18 cellular contexts compared by ENCODE assay signal in genomic region chr16:12098429-12099310, GRCh38.
DNase-seq lines count a peak whose midpoint lies in the region; ATAC-seq and TF ChIP-seq lines count a peak whose summit lies in the region.
"Had no signal": no experiment of that assay in that cellular context is flagged by ENCODE, and none has a peak within 500 bp of the region (broad histone marks: within the 10 kb centered on the region; RNA-seq: fewer than 3 reads in every experiment).

No MANE protein-coding gene starts in this region.

- H3K36me3 ChIP-seq in GM23338 (ENCODE audit: insufficient read depth) (no peaks in the 10 kb centered on the region), KMS-11 (ENCODE audit: insufficient read depth) (no peaks in the 10 kb centered on the region), endodermal cell (ENCODE audit: control insufficient read depth, insufficient read depth, low read length) (no peaks in the 10 kb centered on the region), neural progenitor cell (no peaks in the 10 kb centered on the region)
- H3K36me3 ChIP-seq: Peyer's patch had no signal

- H3K4me2 ChIP-seq in GM23338, result no peak overlapping the region
- peak overlapping the region; percentile 88 for H3K4me2 ChIP-seq in KMS-11
- no peak overlapping the region for H3K4me2 ChIP-seq in neural progenitor cell

- WGBS in endodermal cell (ENCODE audit: insufficient coverage in 1 of 2, insufficient read length in 1 of 2), 2 experiments, result 91 to 95% methylated on average over 14 to 20 of the region's 20 CpGs

- H3K4me3 ChIP-seq in GM23338, result no peak overlapping the region
- H3K4me3 ChIP-seq in KMS-11 (IDR thresholded peaks at IDR 0.05; ENCODE audit: insufficient read depth, low read depth, low read length), result no peak overlapping the region
- H3K4me3 ChIP-seq in endodermal cell (ENCODE audit: low read length), result no peak overlapping the region
- H3K4me3 ChIP-seq in neural progenitor cell, result no peak overlapping the region
- H3K4me3 ChIP-seq: Peyer's patch had no signal

- no peaks in the 10 kb centered on the region for H3K9me2 ChIP-seq in GM23338 (ENCODE audit: insufficient read depth)

- BruUV-seq in Calu3 (replicated peaks; lab: Mats Ljungman, UMichigan), result no TSS peak

- no peaks in the 10 kb centered on the region for H3K27me3 ChIP-seq in GM23338 (ENCODE audit: insufficient read depth)
- no peaks in the 10 kb centered on the region for H3K27me3 ChIP-seq in KMS-11 (ENCODE audit: insufficient read depth, low read depth)
- H3K27me3 ChIP-seq in endodermal cell (ENCODE audit: control insufficient read depth, insufficient read depth, low read length, poor library complexity, severe bottlenecking), result no peaks in the 10 kb centered on the region
- H3K27me3 ChIP-seq in neural progenitor cell, result no peaks in the 10 kb centered on the region
- H3K27me3 ChIP-seq: Peyer's patch had no signal

- no peaks in the 10 kb centered on the region for H3K36me3 Mint-ChIP-seq in GM23338 (ENCODE audit: low read depth)
- H3K36me3 Mint-ChIP-seq in endodermal cell (ENCODE audit: low read depth), result no peaks in the 10 kb centered on the region
- H3K36me3 Mint-ChIP-seq in neural progenitor cell, result no peaks in the 10 kb centered on the region
- H3K36me3 Mint-ChIP-seq in Calu3 (ENCODE audit: insufficient read depth, unreplicated experiment), result no peaks in the 10 kb centered on the region

- no peaks in the 10 kb centered on the region; the same call in 2 of the 3 replicates for H3K9me3 Mint-ChIP-seq in GM23338
- peaks cover 7% of the 10 kb centered on the region for H3K9me3 Mint-ChIP-seq in endodermal cell
- no peaks in the 10 kb centered on the region for H3K9me3 Mint-ChIP-seq in neural progenitor cell
- H3K9me3 Mint-ChIP-seq in Calu3 (ENCODE audit: low read depth, unreplicated experiment), result no peaks in the 10 kb centered on the region

- H3K27me3 Mint-ChIP-seq in GM23338 (ENCODE audit: insufficient read depth, low read depth, poor library complexity) (peaks cover 8% of the 10 kb centered on the region), endodermal cell (ENCODE audit: insufficient read depth) (no peaks in the 10 kb centered on the region), neural progenitor cell (ENCODE audit: insufficient read depth, low read depth) (peaks cover 6% of the 10 kb centered on the region), Calu3 (ENCODE audit: unreplicated experiment) (no peaks in the 10 kb centered on the region)
- H3K27me3 Mint-ChIP-seq: CD4-positive, alpha-beta memory T cell had no signal

- H3K4me3 Mint-ChIP-seq in GM23338 (no peak overlapping the region), endodermal cell (no peak overlapping the region), neural progenitor cell (no peak overlapping the region), Calu3 (ENCODE audit: low read depth, unreplicated experiment) (no peak overlapping the region)

- no peak; the same call in 2 of the 3 replicates for ATAC-seq in GM23338
- ATAC-seq in stimulated activated naive CD8-positive, alpha-beta T cell treated with anti-CD3 and anti-CD28 coated beads, Interleukin-15, Interleukin-2, amounts not matched to agents 100 U/mL and 50 U/mL, for 24 hours, result no peak

- TF ChIP-seq CTCF in GM23338 (conservative IDR thresholded peaks at IDR 0.05; ENCODE audit: low read depth in 2 of 2), result peak; percentile 31 to 49
- peak; percentile 65 for TF ChIP-seq CTCF in KMS-11 (conservative IDR thresholded peaks at IDR 0.05; ENCODE audit: low read depth, low read length)
- TF ChIP-seq CTCF in endodermal cell (conservative IDR thresholded peaks at IDR 0.05), result peak; percentile 44
- TF ChIP-seq CTCF in neural progenitor cell (IDR thresholded peaks at IDR 0.05), result peak; percentile 4
- no peak for TF ChIP-seq CTCF in Calu3 (IDR thresholded peaks at IDR 0.05; ENCODE audit: unreplicated experiment)

- H3K79me2 ChIP-seq in GM23338 (replicated peaks; ENCODE audit: insufficient read depth) (no peaks in the 10 kb centered on the region), KMS-11 (ENCODE audit: insufficient read depth, low read depth) (peaks cover 4% of the 10 kb centered on the region; the same call in 1 of the 2 replicates), neural progenitor cell (ENCODE audit: low read depth) (no peaks in the 10 kb centered on the region)

- H3K27ac Mint-ChIP-seq in GM23338 (no peak overlapping the region), endodermal cell (no peak overlapping the region), neural progenitor cell (peak overlapping the region; percentile 86), Calu3 (ENCODE audit: unreplicated experiment) (no peak overlapping the region)
- H3K27ac Mint-ChIP-seq: CD4-positive, alpha-beta memory T cell had no signal

- H3F3A ChIP-seq in GM23338 (replicated peaks; ENCODE audit: low read depth) (no peaks in the 10 kb centered on the region), neural progenitor cell (ENCODE audit: low read depth) (peaks cover 5% of the 10 kb centered on the region)

- no peak overlapping the region for H2AFZ ChIP-seq in GM23338
- H2AFZ ChIP-seq in KMS-11 (ENCODE audit: low read depth), result peak overlapping the region; percentile 28; the same call in 1 of the 2 replicates
- H2AFZ ChIP-seq in neural progenitor cell (replicated peaks), result no peak overlapping the region

- H3K4me1 ChIP-seq in GM23338 (ENCODE audit: insufficient read depth) (no peaks in the 10 kb centered on the region; the same call in 1 of the 2 replicates), KMS-11 (ENCODE audit: low read depth, poor library complexity, severe bottlenecking) (peaks cover 78% of the 10 kb centered on the region), endodermal cell (ENCODE audit: control insufficient read depth, insufficient read depth, low read length) (peaks cover 5% of the 10 kb centered on the region), neural progenitor cell (peaks cover 30% of the 10 kb centered on the region)

- intact Hi-C loops in Calu3 (cut with micrococcal nuclease; ENCODE audit: unreplicated experiment), result no loop called here

- DNase-seq in GM23338 (ENCODE audit: low spot score) (no peak), endodermal cell (no peak), neural progenitor cell (ENCODE audit: low spot score) (no peak), Calu3 (no peak), OCI-M2 (lab: John Stamatoyannopoulos, UW; ENCODE audit: unreplicated experiment) (no peak)
- no peak for DNase-seq in activated CD4-positive, CD25-positive, alpha-beta regulatory T cell (lab: John Stamatoyannopoulos, UW)
- DNase-seq in stimulated activated naive CD8-positive, alpha-beta T cell treated with anti-CD3 and anti-CD28 coated beads, Interleukin-15, Interleukin-2, amounts not matched to agents 100 U/mL and 50 U/mL, for 24 hours, result no peak
- DNase-seq: ACHN; CD4-positive, alpha-beta memory T cell; DND-41; GDM1; Karpas-422; NCI-H1417; NCI-H1930; NCI-H226; Peyer's patch; SHP77 treated with DMSO at 0.1 percent for 48 hours had no signal

- no peaks in the 10 kb centered on the region for H3K9me3 ChIP-seq in endodermal cell (ENCODE audit: control insufficient read depth, low read length)
- H3K9me3 ChIP-seq in neural progenitor cell (ENCODE audit: low read depth), result no peaks in the 10 kb centered on the region
- H3K9me3 ChIP-seq: Peyer's patch had no signal

- H3K4me1 Mint-ChIP-seq in GM23338, result peaks cover 38% of the 10 kb centered on the region
- H3K4me1 Mint-ChIP-seq in endodermal cell, result peaks cover 25% of the 10 kb centered on the region
- H3K4me1 Mint-ChIP-seq in neural progenitor cell, result peaks cover 45% of the 10 kb centered on the region
- no peaks in the 10 kb centered on the region for H3K4me1 Mint-ChIP-seq in Calu3 (ENCODE audit: low read depth, unreplicated experiment)

- CTCF ChIA-PET in Calu3 (lab: Charles Lee), result no interaction called here

- H4K20me1 ChIP-seq in GM23338 (replicated peaks; ENCODE audit: insufficient read depth) (no peaks in the 10 kb centered on the region), KMS-11 (ENCODE audit: insufficient read depth) (no peaks in the 10 kb centered on the region), neural progenitor cell (ENCODE audit: low read depth) (no peaks in the 10 kb centered on the region)

- no peak overlapping the region for H3K27ac ChIP-seq in GM23338 (ENCODE audit: low read depth)
- H3K27ac ChIP-seq in KMS-11, result peak overlapping the region; percentile 96
- H3K27ac ChIP-seq in endodermal cell (ENCODE audit: low read depth, low read length), result no peak overlapping the region
- no peak overlapping the region for H3K27ac ChIP-seq in neural progenitor cell

- H3K9ac ChIP-seq in KMS-11 (peak overlapping the region; percentile 82), endodermal cell (ENCODE audit: extremely low read depth, low read length, poor library complexity, severe bottlenecking) (no peak overlapping the region), neural progenitor cell (no peak overlapping the region)

TF ChIP-seq in GM23338, 12 proteins besides CTCF, POLR2A, EP300 and RAD21 (continues in another document):
- TF ChIP-seq POLR2AphosphoS5 (IDR thresholded peaks at IDR 0.05; ENCODE audit: low read depth) (no peak), JUNB (IDR thresholded peaks at IDR 0.05; ENCODE audit: unreplicated experiment) (no peak), ZNF331 (CRISPR knock-in tag; IDR thresholded peaks at IDR 0.05; ENCODE audit: low read depth) (no peak), STAT1 (IDR thresholded peaks at IDR 0.05; ENCODE audit: unreplicated experiment) (no peak), NANOG (IDR thresholded peaks at IDR 0.05; ENCODE audit: borderline replicate concordance) (no peak)
